23 cellular contexts compared by ENCODE assay signal in the genomic region with DNA sequence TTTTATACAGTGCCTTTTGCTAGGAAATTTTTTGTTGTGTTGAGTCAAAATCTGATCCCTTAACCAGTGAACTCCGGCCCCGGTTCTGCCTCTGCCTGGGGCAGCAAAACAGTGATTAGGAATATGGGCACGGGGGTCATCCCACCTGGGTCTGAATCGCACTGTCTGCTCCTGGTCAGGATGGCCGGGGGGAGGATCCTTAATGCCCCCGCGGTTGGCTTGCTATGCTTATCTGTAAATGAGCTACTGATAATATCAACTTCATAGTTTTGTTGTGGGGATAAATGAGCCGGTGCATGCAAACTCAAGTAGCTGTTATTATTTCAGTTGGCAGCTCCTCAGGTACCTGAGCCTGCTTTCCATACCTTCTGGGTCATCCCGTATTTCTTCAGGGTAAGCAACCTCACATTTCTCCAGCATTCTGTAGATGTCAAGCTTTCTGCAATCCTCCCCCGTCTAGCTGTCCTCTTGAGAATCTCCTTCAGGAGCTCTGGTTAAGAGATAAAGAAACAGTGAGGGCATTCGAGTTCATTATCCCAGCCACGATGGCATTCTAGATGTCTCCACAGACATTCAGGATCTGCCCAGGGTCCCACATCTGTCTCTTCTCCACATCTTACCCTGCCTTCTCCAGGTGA.
"Had no signal": no experiment of that assay in that cellular context is flagged by ENCODE, and none has a peak within 500 bp of the region (broad histone marks: within the 10 kb centered on the region; RNA-seq: fewer than 3 reads in every experiment).

No MANE protein-coding gene starts in this region.

- H3K4me2 ChIP-seq: SK-N-SH had no signal

- DNase-seq: IMR-90; Karpas-422; KG1; MG63; NCI-H1092; NCI-H1105 treated with DMSO at 0.1 percent for 48 hours; NCI-H1417 treated with DMSO at 0.1 percent for 48 hours; NCI-H146; NCI-H1694 treated with DMSO at 0.1 percent for 48 hours; NCI-H1930; NCI-H2081; NCI-H2107; NCI-H2227 treated with DMSO at 0.1 percent for 48 hours; NCI-H510A; NCI-H524 treated with DMSO at 0.1 percent for 48 hours; NCI-H748 treated with DMSO at 0.1 percent for 48 hours; NK-92 treated with Interleukin-12 subunit alpha and Interleukin-12 subunit beta, amount 100 ng/mL, for 24 hours; PC-3; SHP77; SK-N-SH had no signal

- H3K9me3 ChIP-seq: MG63, SK-N-SH had no signal

- H3K4me3 ChIP-seq: MG63 had no signal

- H3K27me3 ChIP-seq: MG63 had no signal

- H3K36me3 ChIP-seq: MG63 had no signal

- H3K27ac ChIP-seq: RWPE1 had no signal

- H3K9ac ChIP-seq: SK-N-SH had no signal

- ATAC-seq: HepG2, Panc1, PC-3 had no signal
